13 cellular contexts compared by ENCODE assay signal in the genomic region with DNA sequence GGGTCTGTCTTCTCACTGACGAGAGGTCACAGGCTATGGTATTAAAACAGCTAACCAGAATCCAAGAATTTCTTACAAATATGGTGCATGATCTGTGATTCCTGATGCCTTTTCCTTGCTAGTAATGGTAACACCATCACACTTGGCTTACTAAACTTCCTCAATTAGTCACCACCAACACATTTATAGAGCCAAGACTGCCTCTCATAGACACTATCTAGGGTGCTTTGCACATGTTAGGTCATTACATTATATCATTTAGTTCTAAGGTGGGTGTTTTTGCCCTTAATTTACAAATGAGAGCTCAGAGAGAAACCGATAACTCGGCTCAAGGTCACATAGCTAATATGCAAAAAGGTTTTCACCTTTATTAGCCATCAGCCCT. TPM values are rescaled to one million over a fixed set of nuclear protein-coding genes. Genes with fewer than 3 reads are reported as not detected.
A peak's percentile ranks its signal among the peaks of the same experiment; 100 is the strongest.
DNase-seq lines count a peak whose midpoint lies in the region; ATAC-seq and TF ChIP-seq lines count a peak whose summit lies in the region.
"Had no signal": no experiment of that assay in that cellular context is flagged by ENCODE, and none has a peak within 500 bp of the region (broad histone marks: within the 10 kb centered on the region; RNA-seq: fewer than 3 reads in every experiment).

No MANE protein-coding gene starts in this region.

- no peak for DNase-seq in activated T-cell treated with anti-CD3 and anti-CD28 coated beads, Interleukin-2, amount 50 U/mL, for 24 hours
- no peak for DNase-seq in activated T-cell treated with anti-CD3 and anti-CD28 coated beads, Interleukin-2, amount 50 U/mL, for 1 hour
- peak; percentile 66 for DNase-seq in RKO (ENCODE audit: low spot score)
- DNase-seq in dorsolateral prefrontal cortex: no peak
- DNase-seq in stimulated activated effector memory CD8-positive, alpha-beta T cell treated with anti-CD3 and anti-CD28 coated beads, Interleukin-12 subunit alpha, Interleukin-12 subunit beta, amount 100 ng/mL, for 72 hours (ENCODE audit: low spot score in 2 of 2): no peak
- no peak for DNase-seq in HK-2 (ENCODE audit: unreplicated experiment)
- no peak for DNase-seq in NCI-H1417 (lab: John Stamatoyannopoulos, UW)
- DNase-seq: activated naive CD4-positive, alpha-beta T cell treated with Interleukin-2 at 50 U/mL for 16 hours; NCI-H2081 treated with DMSO at 0.1 percent for 48 hours; ovary; stimulated activated CD4-positive, alpha-beta T cell treated with anti-CD3 and anti-CD28 coated beads, Interleukin-15, amount 100 ng/mL, for 24 hours; upper lobe of right lung had no signal

- no peak for TF ChIP-seq CTCF in dorsolateral prefrontal cortex (IDR thresholded peaks at IDR 0.05 in 54 of 56, conservative IDR thresholded peaks at IDR 0.05 in 2 of 56; ENCODE audit: low read depth in 1 of 56, partially characterized antibody in 56 of 56)

- H3K36me3 Mint-ChIP-seq in activated T-cell treated with anti-CD3 and anti-CD28 coated beads, Interleukin-2, amount 50 U/mL, for 24 hours (ENCODE audit: low read depth): peaks cover 26% of the 10 kb centered on the region
- H3K36me3 Mint-ChIP-seq in stimulated activated effector memory CD8-positive, alpha-beta T cell treated with anti-CD3 and anti-CD28 coated beads, Interleukin-12 subunit alpha, Interleukin-12 subunit beta, amount 100 ng/mL, for 72 hours: peaks cover 41% of the 10 kb centered on the region

- no peak for ATAC-seq in stimulated activated effector memory CD8-positive, alpha-beta T cell treated with anti-CD3 and anti-CD28 coated beads, Interleukin-12 subunit alpha, Interleukin-12 subunit beta, amount 100 ng/mL, for 72 hours
- ATAC-seq in HG03095 (IDR thresholded peaks at IDR 0.05; ENCODE audit: unreplicated experiment): no peak
- ATAC-seq: upper lobe of right lung had no signal

- peaks cover 92% of the 10 kb centered on the region for H3K4me1 Mint-ChIP-seq in activated T-cell treated with anti-CD3 and anti-CD28 coated beads, Interleukin-2, amount 50 U/mL, for 24 hours (ENCODE audit: low read depth)
- peaks cover 86% of the 10 kb centered on the region for H3K4me1 Mint-ChIP-seq in stimulated activated effector memory CD8-positive, alpha-beta T cell treated with anti-CD3 and anti-CD28 coated beads, Interleukin-12 subunit alpha, Interleukin-12 subunit beta, amount 100 ng/mL, for 72 hours

- peak overlapping the region in 52 of 59 donors; percentile 1 to 86 (median 74) for H3K27ac ChIP-seq in dorsolateral prefrontal cortex
- H3K27ac ChIP-seq: ovary, upper lobe of right lung had no signal

- intact Hi-C loops in dorsolateral prefrontal cortex (cut with DNase I): no loop called here

- no peak overlapping the region for H3K4me3 Mint-ChIP-seq in activated T-cell treated with anti-CD3 and anti-CD28 coated beads, Interleukin-2, amount 50 U/mL, for 24 hours
- peak overlapping the region; percentile 99 for H3K4me3 Mint-ChIP-seq in stimulated activated effector memory CD8-positive, alpha-beta T cell treated with anti-CD3 and anti-CD28 coated beads, Interleukin-12 subunit alpha, Interleukin-12 subunit beta, amount 100 ng/mL, for 72 hours

- H3K4me3 ChIP-seq in dorsolateral prefrontal cortex: peak overlapping the region in 14 of 59 donors; percentile 11 to 66 (median 48)
- H3K4me3 ChIP-seq: ovary had no signal

- no peaks in the 10 kb centered on the region for H3K27me3 ChIP-seq in dorsolateral prefrontal cortex
- H3K27me3 ChIP-seq: ovary, upper lobe of right lung had no signal

- no peaks in the 10 kb centered on the region for H3K9me3 Mint-ChIP-seq in activated T-cell treated with anti-CD3 and anti-CD28 coated beads, Interleukin-2, amount 50 U/mL, for 24 hours
- H3K9me3 Mint-ChIP-seq in stimulated activated effector memory CD8-positive, alpha-beta T cell treated with anti-CD3 and anti-CD28 coated beads, Interleukin-12 subunit alpha, Interleukin-12 subunit beta, amount 100 ng/mL, for 72 hours: no peaks in the 10 kb centered on the region

- peak overlapping the region; percentile 50 for H3K27ac Mint-ChIP-seq in activated T-cell treated with anti-CD3 and anti-CD28 coated beads, Interleukin-2, amount 50 U/mL, for 24 hours
- H3K27ac Mint-ChIP-seq in stimulated activated effector memory CD8-positive, alpha-beta T cell treated with anti-CD3 and anti-CD28 coated beads, Interleukin-12 subunit alpha, Interleukin-12 subunit beta, amount 100 ng/mL, for 72 hours: no peak overlapping the region

- no peaks in the 10 kb centered on the region for H3K27me3 Mint-ChIP-seq in activated T-cell treated with anti-CD3 and anti-CD28 coated beads, Interleukin-2, amount 50 U/mL, for 24 hours

RNA-seq across cellular contexts. Expression of a gene that starts 8.7 kb away (rescaled TPM):
- 10 to 100 TPM; 21.8 to 76.7 (median 45.0) TPM for total RNA-seq in dorsolateral prefrontal cortex
